ENCODE assay signal across 15 cellular contexts in the genomic region with DNA sequence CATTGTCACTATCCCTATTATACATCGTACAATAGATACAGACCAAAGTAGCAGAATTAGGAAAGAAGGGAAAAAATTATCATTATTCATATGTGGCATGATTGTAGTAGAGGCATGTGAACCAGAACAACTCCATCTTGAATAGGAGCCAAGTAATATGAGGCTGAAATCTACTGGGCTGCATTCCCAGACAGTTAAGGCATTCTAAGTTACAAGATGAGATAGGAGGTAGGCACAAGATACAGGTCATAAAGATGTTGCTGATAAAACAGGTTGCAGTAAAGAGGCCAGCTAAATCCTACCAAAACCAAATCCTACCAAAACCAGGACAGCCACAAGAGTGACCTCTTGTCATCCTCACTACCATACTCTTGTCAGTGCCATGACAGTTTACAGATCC.
A peak's percentile ranks its signal among the peaks of the same experiment; 100 is the strongest.
DNase-seq lines count a peak whose midpoint lies in the region; ATAC-seq, FAIRE-seq and TF ChIP-seq lines count a peak whose summit lies in the region.
"Had no signal": no experiment of that assay in that cellular context is flagged by ENCODE, and none has a peak within 500 bp of the region (broad histone marks: within the 10 kb centered on the region; RNA-seq: fewer than 3 reads in every experiment).

No MANE protein-coding gene starts in this region.

- no peak overlapping the region for H3K23ac ChIP-seq in H1 (ENCODE audit: insufficient read length)

- peak overlapping the region; percentile 43; the same call in 1 of the 2 replicates for H2BK20ac ChIP-seq in H1 (ENCODE audit: low read length)

- no peak overlapping the region for H3K9ac ChIP-seq in H1 (replicated peaks in 1 of 4; ENCODE audit: extremely low read depth in 1 of 4, low read depth in 3 of 4, low read length in 3 of 4)
- H3K9ac ChIP-seq: GM23248 had no signal

- H3K4me3 ChIP-seq in H1 (ENCODE audit: extremely low read depth in 1 of 4, insufficient read depth in 2 of 4, low read depth in 3 of 4, low read length in 4 of 4): no peak overlapping the region
- H3K4me3 ChIP-seq in mucosa of descending colon: no peak overlapping the region
- H3K4me3 ChIP-seq: GM23248 had no signal

- no peak overlapping the region for H2AK5ac ChIP-seq in H1 (ENCODE audit: low read depth, low read length)

- no peaks in the 10 kb centered on the region for H3K9me3 ChIP-seq in H1 (ENCODE audit: insufficient read depth in 2 of 2, low read depth in 1 of 2, low read length in 1 of 2)
- no peaks in the 10 kb centered on the region for H3K9me3 ChIP-seq in mucosa of descending colon

- H3K18ac ChIP-seq in H1 (ENCODE audit: extremely low read depth, low read length): no peak overlapping the region

- TF ChIP-seq CTCF in C4-2B (conservative IDR thresholded peaks at IDR 0.05): no peak
- no peak for TF ChIP-seq CTCF in H1 (IDR thresholded peaks at IDR 0.05; ENCODE audit: control extremely low read depth in 1 of 3, insufficient read depth in 1 of 3, low read depth in 1 of 3, low read length in 3 of 3)
- no peak for TF ChIP-seq CTCF in mucosa of descending colon (IDR thresholded peaks at IDR 0.05)

- H3K79me2 ChIP-seq in H1 (ENCODE audit: control insufficient read depth in 1 of 2, insufficient read depth in 2 of 2, low read length in 2 of 2): no peaks in the 10 kb centered on the region

- H2BK15ac ChIP-seq in H1 (ENCODE audit: low read length): no peak overlapping the region

- no peak overlapping the region for H4K91ac ChIP-seq in H1 (replicated peaks; ENCODE audit: insufficient read length, low read length)

- TF ChIP-seq POLR2A in H1 (IDR thresholded peaks at IDR 0.05; ENCODE audit: control extremely low read depth in 1 of 2, low read depth in 2 of 2, low read length in 2 of 2): no peak

- no peak for TF ChIP-seq EP300 in H1 (IDR thresholded peaks at IDR 0.05; ENCODE audit: borderline replicate concordance in 1 of 2, low read depth in 2 of 2, low read length in 2 of 2)

- H3K36me3 ChIP-seq in H1 (ENCODE audit: control insufficient read depth in 2 of 4, insufficient read depth in 4 of 4, low read length in 3 of 4): no peaks in the 10 kb centered on the region
- no peaks in the 10 kb centered on the region for H3K36me3 ChIP-seq in mucosa of descending colon (ENCODE audit: low read depth)

- H3K4me1 ChIP-seq in H1 (replicated peaks in 1 of 4; ENCODE audit: control insufficient read depth in 3 of 4, insufficient read depth in 4 of 4, low read length in 3 of 4) (peaks cover 0 to 3% (median 0%) of the 10 kb centered on the region in 4 experiments; a peak in 1 of 7 replicates), mucosa of descending colon (ENCODE audit: low read depth) (peaks cover 26% of the 10 kb centered on the region)

- peak overlapping the region; percentile 54; the same call in 1 of the 2 replicates for H3K27ac ChIP-seq in C4-2B
- H3K27ac ChIP-seq in H1 (ENCODE audit: low read depth, low read length): no peak overlapping the region
- H3K27ac ChIP-seq: GM23248 had no signal

- H4K8ac ChIP-seq in H1 (ENCODE audit: extremely low read depth, insufficient read depth, low read length): no peak overlapping the region

- TF ChIP-seq RAD21 in H1 (IDR thresholded peaks at IDR 0.05 in 1 of 2, conservative IDR thresholded peaks at IDR 0.05 in 1 of 2; ENCODE audit: low read depth in 2 of 2, low read length in 2 of 2): no peak

- H4K5ac ChIP-seq in H1 (ENCODE audit: insufficient read length, low read depth, low read length): no peak overlapping the region

- no peak overlapping the region for H2BK12ac ChIP-seq in H1 (ENCODE audit: low read depth, low read length)

- H3K27me3 ChIP-seq in H1 (replicated peaks in 1 of 4; ENCODE audit: control insufficient read depth in 3 of 4, extremely low read depth in 1 of 4, insufficient read depth in 3 of 4, low read length in 3 of 4): no peaks in the 10 kb centered on the region

- ATAC-seq in mucosa of descending colon (peak; percentile 63), GM18909 (IDR thresholded peaks at IDR 0.05; ENCODE audit: poor library complexity, unreplicated experiment) (no peak)

- no peak overlapping the region for H2BK120ac ChIP-seq in H1 (replicated peaks; ENCODE audit: low read depth, low read length)

- intact Hi-C loops in mucosa of descending colon (cut with DNase I, micrococcal nuclease): no loop called here

- FAIRE-seq in H1 (lab: Jason Lieb, UNC): no peak

- H3K79me1 ChIP-seq in H1 (ENCODE audit: low read depth, low read length): no peaks in the 10 kb centered on the region

- 95% methylated on average over 1 of the region's 1 CpG; no CpG with 5 or more reads in 1 of the 2 experiments for WGBS in H1 (ENCODE audit: extremely low coverage in 1 of 2, insufficient coverage in 1 of 2, insufficient read length in 1 of 2, insufficient replicate concordance in 2 of 2, low coverage in 1 of 2, low lambda C conversion rate in 2 of 2, missing lambda C conversion rate in 1 of 2), 2 experiments

- no peak overlapping the region for H3K56ac ChIP-seq in H1 (replicated peaks; ENCODE audit: insufficient read length, low read depth, low read length)

- peak overlapping the region; percentile 44; the same call in 1 of the 2 replicates for H2AFZ ChIP-seq in H1 (ENCODE audit: low read length)
- H2AFZ ChIP-seq: GM23248 had no signal

- CTCF ChIA-PET in H1 (lab: Charles Lee; ENCODE audit: partially characterized antibody): no interaction called here

- POLR2A ChIA-PET in H1 (lab: Charles Lee; ENCODE audit: partially characterized antibody): no interaction called here

- H3K23me2 ChIP-seq in H1 (ENCODE audit: low read depth, low read length): no peaks in the 10 kb centered on the region

- no peak overlapping the region for H3K4ac ChIP-seq in H1 (replicated peaks; ENCODE audit: insufficient read length, low read depth, low read length)

- no peaks in the 10 kb centered on the region for H4K20me1 ChIP-seq in H1 (replicated peaks in 1 of 2; ENCODE audit: control insufficient read depth in 1 of 2, insufficient read depth in 2 of 2, low read length in 2 of 2)

- no peak overlapping the region for H3K4me2 ChIP-seq in H1 (ENCODE audit: insufficient read depth in 1 of 2, low read depth in 2 of 2, low read length in 2 of 2)

- no peak overlapping the region for H2BK5ac ChIP-seq in H1 (ENCODE audit: low read depth, low read length)

- H3K14ac ChIP-seq in H1 (ENCODE audit: insufficient read length): no peak overlapping the region

- DNase-seq in M059J (ENCODE audit: low read depth) (peak; percentile 13), H1 (ENCODE audit: low read depth in 1 of 2, low spot score in 2 of 2) (no peak), mucosa of descending colon (no peak), dedifferentiated amniotic fluid mesenchymal stem cell (ENCODE audit: extremely low spot score) (no peak), iPS-NIHi7 (ENCODE audit: extremely low spot score) (no peak), NCI-H1694 treated with DMSO at 0.1 percent for 48 hours (lab: John Stamatoyannopoulos, UW) (no peak)
- DNase-seq: ACHN; C1 segment of cervical spinal cord; CD4-positive, alpha-beta memory T cell; DND-41; GF-D8; GM23248; H7 had no signal

TF ChIP-seq in H1, 55 proteins besides CTCF, POLR2A, EP300 and RAD21:
- no peak for TF ChIP-seq SP1 (IDR thresholded peaks at IDR 0.05; ENCODE audit: low read depth, low read length)
TF ChIP-seq in H1: peak in this region for 0.
